ENCODE assay signal across 1 cellular context in genomic region chr2:112819081-112819480, GRCh38.
TF ChIP-seq lines count a peak whose summit lies in the region.

No MANE protein-coding gene starts in this region.

TF ChIP-seq in GM12878, 131 proteins besides CTCF, POLR2A, EP300 and RAD21:
- TF ChIP-seq BCL3 (IDR thresholded peaks at IDR 0.05; ENCODE audit: borderline replicate concordance, insufficient read depth, low read depth, low read length, poor library complexity, severe bottlenecking): peak; percentile 44
- TF ChIP-seq NR2C2 (IDR thresholded peaks at IDR 0.05; ENCODE audit: borderline replicate concordance, control insufficient read depth, insufficient read length, low read depth): no peak
